8 cellular contexts compared by ENCODE assay signal in the genomic region with DNA sequence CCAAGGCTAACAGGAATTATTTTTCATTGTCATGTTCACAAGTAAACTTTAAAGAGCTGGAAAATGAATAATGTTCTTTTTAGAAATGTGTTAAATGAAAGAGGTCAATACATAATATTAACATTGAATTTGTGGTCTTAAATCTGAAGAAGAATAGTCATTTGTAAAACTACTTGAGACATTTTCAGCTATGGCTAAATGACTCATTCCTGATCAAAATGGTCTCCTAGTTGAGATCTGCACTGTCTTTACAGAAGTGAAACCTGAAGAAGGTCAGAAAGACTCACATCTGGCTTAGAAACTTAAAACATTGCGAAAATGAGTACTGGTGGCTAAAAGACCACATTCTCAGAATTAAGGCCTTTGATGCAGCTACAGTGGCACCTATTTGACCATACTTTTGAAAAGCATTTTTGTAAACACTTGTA. TPM values are rescaled to one million over a fixed set of nuclear protein-coding genes. Genes with fewer than 3 reads are reported as not detected.
DNase-seq lines count a peak whose midpoint lies in the region; ATAC-seq and TF ChIP-seq lines count a peak whose summit lies in the region.

No MANE protein-coding gene starts in this region.

- H3K36me3 ChIP-seq in testis (ENCODE audit: low read depth, missing control alignments) = no peaks in the 10 kb centered on the region

- intact Hi-C loops in testis (cut with DNase I; ENCODE audit: low total_unique reads) = no loop called here

- no peak for TF ChIP-seq POLR2A in testis (IDR thresholded peaks at IDR 0.05)

- DNase-seq in activated CD8-positive, alpha-beta memory T cell treated with anti-CD3 and anti-CD28 coated beads, Interleukin-2, amount 10 ng/mL, durations not matched to agents 7 days and 5 days = no peak
- no peak for DNase-seq in activated CD8-positive, alpha-beta memory T cell treated with anti-CD3 and anti-CD28 coated beads, Interleukin-2, amount 50 U/mL, for 4 hours
- DNase-seq in stimulated activated naive B cell treated with anti-CD40 and anti-IgM and Interleukin-4, amounts not matched to agents 10 μg/mL and 1 μg/mL and 100 μg/mL, for 72 hours = no peak
- DNase-seq in testis (no peak), nucleus accumbens (lab: John Stamatoyannopoulos, UW) (no peak), caudate nucleus (lab: John Stamatoyannopoulos, UW) (no peak)

- peak; percentile 86 for ATAC-seq in activated CD8-positive, alpha-beta memory T cell treated with anti-CD3 and anti-CD28 coated beads, Interleukin-2, amount 10 ng/mL, durations not matched to agents 7 days and 5 days
- peak; percentile 86 for ATAC-seq in HG03025 (IDR thresholded peaks at IDR 0.05; ENCODE audit: low FRiP score, unreplicated experiment)
- ATAC-seq in stimulated activated naive B cell treated with anti-CD40 and anti-IgM and Interleukin-4, amounts not matched to agents 10 μg/mL and 1 μg/mL and 100 μg/mL, for 72 hours (replicated peaks) = peak; percentile 82 to 83

- H3K27ac ChIP-seq in testis (no peak overlapping the region), caudate nucleus (ENCODE audit: low read depth, low read length) (no peak overlapping the region)

- H3K4me1 Mint-ChIP-seq in activated CD8-positive, alpha-beta memory T cell treated with anti-CD3 and anti-CD28 coated beads, Interleukin-2, amount 10 ng/mL, durations not matched to agents 7 days and 5 days = peaks cover 73% of the 10 kb centered on the region
- H3K4me1 Mint-ChIP-seq in T-helper 1 cell treated with Interleukin-12 subunit alpha and Interleukin-12 subunit beta and Interleukin-4 antibody, amounts not matched to agents 30 μg/mL and 1 μg/mL, for 36 hours (ENCODE audit: low read depth) = peaks cover 60% of the 10 kb centered on the region
- peaks cover 31 to 72% of the 10 kb centered on the region in 2 donors for H3K4me1 Mint-ChIP-seq in stimulated activated naive B cell treated with anti-CD40 and anti-IgM and Interleukin-4, amounts not matched to agents 10 μg/mL and 1 μg/mL and 100 μg/mL, for 72 hours

- no peaks in the 10 kb centered on the region for H3K9me3 ChIP-seq in testis

- H3K27ac Mint-ChIP-seq in activated CD8-positive, alpha-beta memory T cell treated with anti-CD3 and anti-CD28 coated beads, Interleukin-2, amount 10 ng/mL, durations not matched to agents 7 days and 5 days = peak overlapping the region; percentile 38
- H3K27ac Mint-ChIP-seq in T-helper 1 cell treated with Interleukin-12 subunit alpha and Interleukin-12 subunit beta and Interleukin-4 antibody, amounts not matched to agents 30 μg/mL and 1 μg/mL, for 36 hours = peak overlapping the region; percentile 39
- H3K27ac Mint-ChIP-seq in stimulated activated naive B cell treated with anti-CD40 and anti-IgM and Interleukin-4, amounts not matched to agents 10 μg/mL and 1 μg/mL and 100 μg/mL, for 72 hours = peak overlapping the region; percentile 80

- CTCF ChIA-PET in activated CD8-positive, alpha-beta memory T cell treated with anti-CD3 and anti-CD28 coated beads, Interleukin-2, amount 10 ng/mL, durations not matched to agents 7 days and 5 days (lab: Charles Lee) = interaction anchor here (0.6 to 1.3 kb wide), 4 partner anchors 74 to 210 kb away, joined by 3 to 4 read pairs (median 3); a partner anchor contains a TSS

- no peaks in the 10 kb centered on the region for H3K4me1 ChIP-seq in testis

- H3K36me3 Mint-ChIP-seq in activated CD8-positive, alpha-beta memory T cell treated with anti-CD3 and anti-CD28 coated beads, Interleukin-2, amount 10 ng/mL, durations not matched to agents 7 days and 5 days = peaks cover 87% of the 10 kb centered on the region
- H3K36me3 Mint-ChIP-seq in T-helper 1 cell treated with Interleukin-12 subunit alpha and Interleukin-12 subunit beta and Interleukin-4 antibody, amounts not matched to agents 30 μg/mL and 1 μg/mL, for 36 hours (ENCODE audit: low read depth) = peaks cover 78% of the 10 kb centered on the region
- peaks cover 60 to 72% of the 10 kb centered on the region in 2 donors for H3K36me3 Mint-ChIP-seq in stimulated activated naive B cell treated with anti-CD40 and anti-IgM and Interleukin-4, amounts not matched to agents 10 μg/mL and 1 μg/mL and 100 μg/mL, for 72 hours

- WGBS in testis, 2 donors = 84 to 92% methylated on average over 1 of the region's 1 CpG

- H3K4me3 Mint-ChIP-seq in activated CD8-positive, alpha-beta memory T cell treated with anti-CD3 and anti-CD28 coated beads, Interleukin-2, amount 10 ng/mL, durations not matched to agents 7 days and 5 days = peak overlapping the region; percentile 50
- peak overlapping the region; percentile 42 for H3K4me3 Mint-ChIP-seq in T-helper 1 cell treated with Interleukin-12 subunit alpha and Interleukin-12 subunit beta and Interleukin-4 antibody, amounts not matched to agents 30 μg/mL and 1 μg/mL, for 36 hours
- H3K4me3 Mint-ChIP-seq in stimulated activated naive B cell treated with anti-CD40 and anti-IgM and Interleukin-4, amounts not matched to agents 10 μg/mL and 1 μg/mL and 100 μg/mL, for 72 hours = peak overlapping the region; percentile 25 to 77

- H3K9me3 Mint-ChIP-seq in activated CD8-positive, alpha-beta memory T cell treated with anti-CD3 and anti-CD28 coated beads, Interleukin-2, amount 10 ng/mL, durations not matched to agents 7 days and 5 days (ENCODE audit: low read depth) = peaks cover 2% of the 10 kb centered on the region
- peaks cover 12% of the 10 kb centered on the region for H3K9me3 Mint-ChIP-seq in T-helper 1 cell treated with Interleukin-12 subunit alpha and Interleukin-12 subunit beta and Interleukin-4 antibody, amounts not matched to agents 30 μg/mL and 1 μg/mL, for 36 hours
- peaks cover 0 to 1% of the 10 kb centered on the region in 2 donors for H3K9me3 Mint-ChIP-seq in stimulated activated naive B cell treated with anti-CD40 and anti-IgM and Interleukin-4, amounts not matched to agents 10 μg/mL and 1 μg/mL and 100 μg/mL, for 72 hours

- TF ChIP-seq CTCF in testis (IDR thresholded peaks at IDR 0.05) = no peak

- no peaks in the 10 kb centered on the region for H3K27me3 ChIP-seq in testis

- H3K4me3 ChIP-seq in testis = no peak overlapping the region

- no peaks in the 10 kb centered on the region for H3K27me3 Mint-ChIP-seq in activated CD8-positive, alpha-beta memory T cell treated with anti-CD3 and anti-CD28 coated beads, Interleukin-2, amount 10 ng/mL, durations not matched to agents 7 days and 5 days
- no peaks in the 10 kb centered on the region for H3K27me3 Mint-ChIP-seq in T-helper 1 cell treated with Interleukin-12 subunit alpha and Interleukin-12 subunit beta and Interleukin-4 antibody, amounts not matched to agents 30 μg/mL and 1 μg/mL, for 36 hours (ENCODE audit: low read depth)
- no peaks in the 10 kb centered on the region for H3K27me3 Mint-ChIP-seq in stimulated activated naive B cell treated with anti-CD40 and anti-IgM and Interleukin-4, amounts not matched to agents 10 μg/mL and 1 μg/mL and 100 μg/mL, for 72 hours

RNA-seq across cellular contexts. Expression of a gene that starts 5.9 kb away (rescaled TPM):
- 10 to 100 TPM; 50.5 to 57.5 TPM for total RNA-seq in activated CD8-positive, alpha-beta memory T cell treated with anti-CD3 and anti-CD28 coated beads, Interleukin-2, amount 10 ng/mL, durations not matched to agents 7 days and 5 days
- total RNA-seq in testis = 10 to 100 TPM in 1 of 2 donors, 1 to 10 TPM in 1; 6.5 to 10.3 TPM
- polyA plus RNA-seq in testis (ENCODE audit: insufficient read depth, low read depth, low replicate concordance) = 9.3 TPM

Comparison
In these comparisons a context has a peak if more than half of its experiments do, and no peak if none do; other contexts are left out.
1. RNA of a gene that starts 5.9 kb away (total RNA-seq): 50.5 to 57.5 TPM in activated CD8-positive, alpha-beta memory T cell treated with anti-CD3 and anti-CD28 coated beads, Interleukin-2, amount 10 ng/mL, durations not matched to agents 7 days and 5 days; 6.5 to 10.3 TPM in testis; every median in the first group is over 4 times any median in the second.
2. Peak in every context shown above with its lines, with median percentiles within 50 percentile points of each other: ATAC-seq, H3K27ac Mint-ChIP-seq and H3K4me3 Mint-ChIP-seq.